11 cellular contexts compared by ENCODE assay signal in the genomic region with DNA sequence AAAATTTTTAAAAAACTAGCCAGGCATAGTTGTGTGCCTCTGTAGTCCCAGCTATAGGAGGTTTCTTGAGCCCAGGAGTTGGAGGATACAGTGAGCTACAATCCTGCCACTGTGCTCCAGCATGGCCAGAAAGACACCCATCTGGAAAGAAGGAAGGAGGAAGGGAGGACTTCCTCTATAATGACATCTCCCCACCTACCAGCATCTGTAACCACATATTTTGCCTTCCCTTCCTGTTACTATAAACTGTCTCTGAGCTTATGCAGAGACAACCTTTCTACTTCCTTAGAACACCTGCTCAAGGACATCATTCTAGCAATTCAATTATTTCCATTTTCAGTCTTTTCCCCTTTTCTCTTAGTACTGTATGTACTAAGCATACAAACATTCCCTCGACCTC. TPM values are rescaled to one million over a fixed set of nuclear protein-coding genes. Genes with fewer than 3 reads are reported as not detected.
DNase-seq lines count a peak whose midpoint lies in the region; ATAC-seq and TF ChIP-seq lines count a peak whose summit lies in the region.
"Had no signal": no experiment of that assay in that cellular context is flagged by ENCODE, and none has a peak within 500 bp of the region (broad histone marks: within the 10 kb centered on the region; RNA-seq: fewer than 3 reads in every experiment).

No MANE protein-coding gene starts in this region.

- intact Hi-C loops in CD4-positive, alpha-beta T cell (cut with DNase I, micrococcal nuclease) = loop anchor here in 1 of 2 experiments (5.0 kb wide), 3 partner anchors 82 to 963 kb away; no protein-coding TSS in a partner anchor
- intact Hi-C loops in activated T-helper 1 cell treated with anti-CD3 and anti-CD28 coated beads, Interleukin-12 subunit alpha, Interleukin-12 subunit beta, Interleukin-2, Interleukin-4 antibody, amounts not matched to agents 30 ng/mL and 10 ng/mL and 1 ng/mL, durations not matched to agents 14 hours and 24 hours and 36 hours (cut with micrococcal nuclease) = no loop called here

- no peak for DNase-seq in CD4-positive, alpha-beta T cell
- DNase-seq in activated T-helper 1 cell treated with anti-CD3 and anti-CD28 coated beads, Interleukin-12 subunit alpha, Interleukin-12 subunit beta, Interleukin-2, Interleukin-4 antibody, amounts not matched to agents 30 ng/mL and 10 ng/mL and 1 ng/mL, durations not matched to agents 14 hours and 24 hours and 36 hours (ENCODE audit: low spot score) = no peak
- DNase-seq in T1000 (lab: John Stamatoyannopoulos, UW) = no peak
- no peak for DNase-seq in NCI-H2171 (lab: John Stamatoyannopoulos, UW)
- no peak for DNase-seq in kidney tubule cell (ENCODE audit: low spot score)
- DNase-seq: Calu3; effector CD8-positive, alpha-beta T cell; left cardiac atrium had no signal

- no peak for ATAC-seq in CD4-positive, alpha-beta T cell (ENCODE audit: poor library complexity)
- peak; percentile 49 for ATAC-seq in HG03378 (IDR thresholded peaks at IDR 0.05; ENCODE audit: unreplicated experiment)
- ATAC-seq in HG03439 (IDR thresholded peaks at IDR 0.05; ENCODE audit: unreplicated experiment) = no peak
- ATAC-seq: left cardiac atrium had no signal

- in situ Hi-C loops in GM18951 (cut with MboI; ENCODE audit: low sequenced_read_pairs, unreplicated experiment) = no loop called here

- H3K27me3 ChIP-seq in CD4-positive, alpha-beta T cell (ENCODE audit: control insufficient read depth, insufficient read depth, low read length) = no peaks in the 10 kb centered on the region

- H3K9me3 Mint-ChIP-seq in CD4-positive, alpha-beta T cell = no peaks in the 10 kb centered on the region
- no peaks in the 10 kb centered on the region for H3K9me3 Mint-ChIP-seq in activated T-helper 1 cell treated with anti-CD3 and anti-CD28 coated beads, Interleukin-12 subunit alpha, Interleukin-12 subunit beta, Interleukin-2, Interleukin-4 antibody, amounts not matched to agents 30 ng/mL and 10 ng/mL and 1 ng/mL, durations not matched to agents 14 hours and 24 hours and 36 hours

- peak overlapping the region; percentile 73 for H3K27ac Mint-ChIP-seq in CD4-positive, alpha-beta T cell
- H3K27ac Mint-ChIP-seq in activated T-helper 1 cell treated with anti-CD3 and anti-CD28 coated beads, Interleukin-12 subunit alpha, Interleukin-12 subunit beta, Interleukin-2, Interleukin-4 antibody, amounts not matched to agents 30 ng/mL and 10 ng/mL and 1 ng/mL, durations not matched to agents 14 hours and 24 hours and 36 hours = peak overlapping the region; percentile 78

- H3K4me1 Mint-ChIP-seq in CD4-positive, alpha-beta T cell (ENCODE audit: low read depth) = peaks cover 69% of the 10 kb centered on the region
- peaks cover 47% of the 10 kb centered on the region for H3K4me1 Mint-ChIP-seq in activated T-helper 1 cell treated with anti-CD3 and anti-CD28 coated beads, Interleukin-12 subunit alpha, Interleukin-12 subunit beta, Interleukin-2, Interleukin-4 antibody, amounts not matched to agents 30 ng/mL and 10 ng/mL and 1 ng/mL, durations not matched to agents 14 hours and 24 hours and 36 hours (ENCODE audit: low read depth)

- peak overlapping the region; percentile 72 for H3K4me3 Mint-ChIP-seq in CD4-positive, alpha-beta T cell
- peak overlapping the region; percentile 46 for H3K4me3 Mint-ChIP-seq in activated T-helper 1 cell treated with anti-CD3 and anti-CD28 coated beads, Interleukin-12 subunit alpha, Interleukin-12 subunit beta, Interleukin-2, Interleukin-4 antibody, amounts not matched to agents 30 ng/mL and 10 ng/mL and 1 ng/mL, durations not matched to agents 14 hours and 24 hours and 36 hours

- H3K9me3 ChIP-seq in CD4-positive, alpha-beta T cell (ENCODE audit: control insufficient read depth, low read length) = no peaks in the 10 kb centered on the region

- CTCF ChIA-PET in CD4-positive, alpha-beta T cell (lab: Charles Lee) = interaction anchor here (1.0 kb wide), 2 partner anchors 11 to 258 kb away, joined by 3 read pairs; no protein-coding TSS in a partner anchor

- TF ChIP-seq CTCF in CD4-positive, alpha-beta T cell (IDR thresholded peaks at IDR 0.05) = no peak

- POLR2A ChIA-PET in CD4-positive, alpha-beta T cell (lab: Charles Lee) = interaction anchor here (0.5 to 2.8 kb wide), 8 partner anchors 9 to 151 kb away, joined by 3 to 17 read pairs (median 4); a partner anchor contains a TSS

- H3K27ac ChIP-seq in CD4-positive, alpha-beta T cell (ENCODE audit: low read depth, low read length) = no peak overlapping the region

- peak; percentile 18 for TF ChIP-seq POLR2A in GM18951 (IDR thresholded peaks at IDR 0.05; ENCODE audit: extremely low read depth, insufficient read depth, insufficient read length)

- no peaks in the 10 kb centered on the region for H3K27me3 Mint-ChIP-seq in CD4-positive, alpha-beta T cell
- H3K27me3 Mint-ChIP-seq in activated T-helper 1 cell treated with anti-CD3 and anti-CD28 coated beads, Interleukin-12 subunit alpha, Interleukin-12 subunit beta, Interleukin-2, Interleukin-4 antibody, amounts not matched to agents 30 ng/mL and 10 ng/mL and 1 ng/mL, durations not matched to agents 14 hours and 24 hours and 36 hours (ENCODE audit: insufficient read depth) = no peaks in the 10 kb centered on the region

- H3K36me3 Mint-ChIP-seq in CD4-positive, alpha-beta T cell (ENCODE audit: low read depth) = peaks cover 33% of the 10 kb centered on the region
- peaks cover 17% of the 10 kb centered on the region for H3K36me3 Mint-ChIP-seq in activated T-helper 1 cell treated with anti-CD3 and anti-CD28 coated beads, Interleukin-12 subunit alpha, Interleukin-12 subunit beta, Interleukin-2, Interleukin-4 antibody, amounts not matched to agents 30 ng/mL and 10 ng/mL and 1 ng/mL, durations not matched to agents 14 hours and 24 hours and 36 hours (ENCODE audit: low read depth)

RNA-seq across cellular contexts. Expression of a gene that starts 2.2 kb away (rescaled TPM):
- 10 to 100 TPM; 41.9 to 47.9 TPM for total RNA-seq in CD4-positive, alpha-beta T cell
- 91.9 and 98.6 TPM in 2 replicates for total RNA-seq in activated T-helper 1 cell treated with anti-CD3 and anti-CD28 coated beads, Interleukin-12 subunit alpha, Interleukin-12 subunit beta, Interleukin-2, Interleukin-4 antibody, amounts not matched to agents 30 ng/mL and 10 ng/mL and 1 ng/mL, durations not matched to agents 14 hours and 24 hours and 36 hours
